ENCODE assay signal across 9 cellular contexts in genomic region chr4:158172196-158172557, GRCh38. TPM values are rescaled to one million over a fixed set of nuclear protein-coding genes. Genes with fewer than 3 reads are reported as not detected.
DNase-seq lines count a peak whose midpoint lies in the region; ATAC-seq and TF ChIP-seq lines count a peak whose summit lies in the region.
"Had no signal": no experiment of that assay in that cellular context is flagged by ENCODE, and none has a peak within 500 bp of the region (broad histone marks: within the 10 kb centered on the region; RNA-seq: fewer than 3 reads in every experiment).

No MANE protein-coding gene starts in this region.

- peak overlapping the region; percentile 56 for H3K4me2 ChIP-seq in KMS-11

- 3 to 10% methylated on average over 2 of the region's 2 CpGs for WGBS in body of pancreas, 2 donors
- WGBS in right lobe of liver (ENCODE audit: insufficient coverage, low coverage, low lambda C conversion rate, missing lambda C conversion rate): 5% methylated on average over 2 of the region's 2 CpGs

- H3K36me3 ChIP-seq in KMS-11 (ENCODE audit: insufficient read depth): no peaks in the 10 kb centered on the region
- H3K36me3 ChIP-seq in body of pancreas (replicated peaks in 1 of 2; ENCODE audit: insufficient read depth in 1 of 2, low read depth in 2 of 2): no peaks in the 10 kb centered on the region
- no peaks in the 10 kb centered on the region for H3K36me3 ChIP-seq in right lobe of liver
- H3K36me3 ChIP-seq in tibial artery: no peaks in the 10 kb centered on the region

- no peak overlapping the region for H3K27ac ChIP-seq in KMS-11
- H3K27ac ChIP-seq in body of pancreas: peak overlapping the region in 3 of 4 donors; percentile 60 to 74 (median 73)
- peak overlapping the region in 2 of 3 donors; percentile 24 to 44 for H3K27ac ChIP-seq in right lobe of liver
- peak overlapping the region; percentile 87 to 89 for H3K27ac ChIP-seq in tibial artery

- H3K4me3 Mint-ChIP-seq in glutamatergic neuron (ENCODE audit: unreplicated experiment): no peak overlapping the region
- H3K4me3 Mint-ChIP-seq: activated T-helper 1 cell treated with anti-CD3 and anti-CD28 coated beads, Interleukin-12 subunit alpha, Interleukin-12 subunit beta, Interleukin-2, Interleukin-4 antibody, amounts not matched to agents 30 ng/mL and 10 ng/mL and 1 ng/mL, durations not matched to agents 14 hours and 24 hours and 36 hours had no signal

- H3K27me3 Mint-ChIP-seq in glutamatergic neuron (ENCODE audit: unreplicated experiment): no peaks in the 10 kb centered on the region

- H2AFZ ChIP-seq in KMS-11 (ENCODE audit: low read depth): peak overlapping the region; percentile 50

- ATAC-seq in body of pancreas (no peak), right lobe of liver (no peak)

- TF ChIP-seq CTCF in KMS-11 (conservative IDR thresholded peaks at IDR 0.05; ENCODE audit: low read depth, low read length) (no peak), body of pancreas (IDR thresholded peaks at IDR 0.05) (no peak), right lobe of liver (IDR thresholded peaks at IDR 0.05) (no peak), tibial artery (IDR thresholded peaks at IDR 0.05) (no peak), glutamatergic neuron (IDR thresholded peaks at IDR 0.05; ENCODE audit: partially characterized antibody, unreplicated experiment) (no peak)

- H3K4me1 ChIP-seq in KMS-11 (ENCODE audit: low read depth, poor library complexity, severe bottlenecking): peaks cover 10% of the 10 kb centered on the region
- peaks cover 59% of the 10 kb centered on the region for H3K4me1 ChIP-seq in body of pancreas
- no peaks in the 10 kb centered on the region for H3K4me1 ChIP-seq in right lobe of liver
- peaks cover 0 to 71% (median 19%) of the 10 kb centered on the region in 4 donors for H3K4me1 ChIP-seq in tibial artery

- no peaks in the 10 kb centered on the region for H3K27me3 ChIP-seq in KMS-11 (ENCODE audit: insufficient read depth, low read depth)
- H3K27me3 ChIP-seq in body of pancreas: no peaks in the 10 kb centered on the region
- H3K27me3 ChIP-seq in right lobe of liver: no peaks in the 10 kb centered on the region
- no peaks in the 10 kb centered on the region for H3K27me3 ChIP-seq in tibial artery

- intact Hi-C loops in body of pancreas (cut with DNase I): no loop called here
- intact Hi-C loops in right lobe of liver (cut with DNase I): no loop called here
- intact Hi-C loops in tibial artery (cut with DNase I; ENCODE audit: low total_unique reads): loop anchor here (5.0 kb wide), 1 partner anchor 180 kb away; no protein-coding TSS in a partner anchor

- H3K4me3 ChIP-seq in KMS-11 (IDR thresholded peaks at IDR 0.05; ENCODE audit: insufficient read depth, low read depth, low read length): no peak overlapping the region
- H3K4me3 ChIP-seq in body of pancreas: no peak overlapping the region
- H3K4me3 ChIP-seq in right lobe of liver: peak overlapping the region; percentile 24 to 27 (median 26)
- peak overlapping the region; percentile 54 to 57 for H3K4me3 ChIP-seq in tibial artery
- H3K4me3 ChIP-seq: lung had no signal

- no peaks in the 10 kb centered on the region for H4K20me1 ChIP-seq in KMS-11 (ENCODE audit: insufficient read depth)

- no peaks in the 10 kb centered on the region for H3K9me3 Mint-ChIP-seq in glutamatergic neuron (ENCODE audit: unreplicated experiment)
- H3K9me3 Mint-ChIP-seq: activated T-helper 1 cell treated with anti-CD3 and anti-CD28 coated beads, Interleukin-12 subunit alpha, Interleukin-12 subunit beta, Interleukin-2, Interleukin-4 antibody, amounts not matched to agents 30 ng/mL and 10 ng/mL and 1 ng/mL, durations not matched to agents 14 hours and 24 hours and 36 hours had no signal

- no peaks in the 10 kb centered on the region for H3K79me2 ChIP-seq in KMS-11 (ENCODE audit: insufficient read depth, low read depth)

- DNase-seq in body of pancreas (no peak), right lobe of liver (no peak), tibial artery (no peak), Ammon's horn (ENCODE audit: low spot score) (no peak), glutamatergic neuron (no peak), HuH-7 (ENCODE audit: low spot score) (no peak)

- no peaks in the 10 kb centered on the region for H3K36me3 Mint-ChIP-seq in glutamatergic neuron (ENCODE audit: unreplicated experiment)

- H3K9me3 ChIP-seq in body of pancreas (no peaks in the 10 kb centered on the region), right lobe of liver (no peaks in the 10 kb centered on the region), tibial artery (no peaks in the 10 kb centered on the region)

- no peak overlapping the region for H3K9ac ChIP-seq in KMS-11

- no peak for TF ChIP-seq POLR2A in body of pancreas (IDR thresholded peaks at IDR 0.05)
- TF ChIP-seq POLR2A in right lobe of liver (IDR thresholded peaks at IDR 0.05): no peak

- peaks cover 2% of the 10 kb centered on the region for H3K4me1 Mint-ChIP-seq in glutamatergic neuron (ENCODE audit: low read depth, unreplicated experiment)

- no peak overlapping the region for H3K27ac Mint-ChIP-seq in glutamatergic neuron (ENCODE audit: unreplicated experiment)
- H3K27ac Mint-ChIP-seq: activated T-helper 1 cell treated with anti-CD3 and anti-CD28 coated beads, Interleukin-12 subunit alpha, Interleukin-12 subunit beta, Interleukin-2, Interleukin-4 antibody, amounts not matched to agents 30 ng/mL and 10 ng/mL and 1 ng/mL, durations not matched to agents 14 hours and 24 hours and 36 hours had no signal

RNA-seq across cellular contexts. Expression of gene GASK1B, which starts 0.6 kb away (rescaled TPM):
- total RNA-seq in body of pancreas: 10 to 100 TPM; 15.5 to 22.3 TPM
- total RNA-seq in right lobe of liver: 1 to 10 TPM; 2.7 to 7.0 (median 4.1) TPM
- 0.07 TPM for total RNA-seq in glutamatergic neuron (ENCODE audit: unreplicated experiment)
- total RNA-seq: activated T-helper 1 cell treated with anti-CD3 and anti-CD28 coated beads, Interleukin-12 subunit alpha, Interleukin-12 subunit beta, Interleukin-2, Interleukin-4 antibody, amounts not matched to agents 30 ng/mL and 10 ng/mL and 1 ng/mL, durations not matched to agents 14 hours and 24 hours and 36 hours had no signal

RNA-seq across cellular contexts. Expression of gene TMEM144, which starts 38.1 kb away (rescaled TPM):
- total RNA-seq in body of pancreas: 10 to 100 TPM; 10.5 to 13.0 TPM
- total RNA-seq in right lobe of liver: 1 to 10 TPM; 1.3 to 6.7 (median 2.1) TPM
- total RNA-seq in glutamatergic neuron (ENCODE audit: unreplicated experiment): not detected
- total RNA-seq: activated T-helper 1 cell treated with anti-CD3 and anti-CD28 coated beads, Interleukin-12 subunit alpha, Interleukin-12 subunit beta, Interleukin-2, Interleukin-4 antibody, amounts not matched to agents 30 ng/mL and 10 ng/mL and 1 ng/mL, durations not matched to agents 14 hours and 24 hours and 36 hours had no signal

Comparison
In these comparisons a context has a peak if more than half of its experiments do, and no peak if none do; other contexts are left out.
1. H3K4me3 ChIP-seq: peak in right lobe of liver (3 of 3) and tibial artery (2 of 2); none in KMS-11 (single experiment) and body of pancreas (0 of 2).